8 cellular contexts compared by ENCODE assay signal in genomic region chr7:30504347-30505173, GRCh38. TPM values are rescaled to one million over a fixed set of nuclear protein-coding genes. Genes with fewer than 3 reads are reported as not detected.
DNase-seq lines count a peak whose midpoint lies in the region; ATAC-seq and TF ChIP-seq lines count a peak whose summit lies in the region.

TSS of gene GGCT (minus strand) at chr7:30504829. CDS start at chr7:30504709, 120 bp downstream.

- H3K4me3 Mint-ChIP-seq in activated T-cell treated with anti-CD3 and anti-CD28 coated beads, Interleukin-2, amount 50 U/mL, for 4 hours = peak within 1 kb of the TSS; percentile 83

- peak within 1 kb of the TSS; percentile 73 for H3K9ac ChIP-seq in muscle layer of colon (ENCODE audit: low read length)

- ATAC-seq in GM21723 (IDR thresholded peaks at IDR 0.05; ENCODE audit: unreplicated experiment) = peak; percentile 99
- peak; percentile 99 for ATAC-seq in Panc1
- ATAC-seq in activated T-cell treated with anti-CD3 and anti-CD28 coated beads, Interleukin-2, amount 50 U/mL, for 4 hours = peak; percentile 98

- CTCF ChIA-PET in Panc1 (lab: Charles Lee) = interaction anchor here (1.5 kb wide), 1 partner anchor 60 kb away, joined by 3 read pairs; no protein-coding TSS in a partner anchor

- no peaks in the 10 kb centered on the region for H3K27me3 Mint-ChIP-seq in activated T-cell treated with anti-CD3 and anti-CD28 coated beads, Interleukin-2, amount 50 U/mL, for 4 hours (ENCODE audit: low read depth)

- intact Hi-C loops in Panc1 (cut with micrococcal nuclease; ENCODE audit: unreplicated experiment) = no loop called here

- POLR2A ChIA-PET in Panc1 (lab: Charles Lee) = no interaction called here

- H3K36me3 ChIP-seq in Panc1 (ENCODE audit: control insufficient read depth, insufficient read depth, low read length) (no peaks in the 10 kb centered on the region), esophagus (ENCODE audit: control insufficient read depth in 2 of 2, insufficient read depth in 2 of 2, low read length in 1 of 2) (no peaks in the 10 kb centered on the region), muscle layer of colon (ENCODE audit: insufficient read depth, low read length) (no peaks in the 10 kb centered on the region)

- H3K4me1 Mint-ChIP-seq in activated T-cell treated with anti-CD3 and anti-CD28 coated beads, Interleukin-2, amount 50 U/mL, for 4 hours (ENCODE audit: low read depth) = peaks cover 30% of the 10 kb centered on the region

- H3K9me3 Mint-ChIP-seq in activated T-cell treated with anti-CD3 and anti-CD28 coated beads, Interleukin-2, amount 50 U/mL, for 4 hours = no peaks in the 10 kb centered on the region

- H3K4me1 ChIP-seq in Panc1 (ENCODE audit: control insufficient read depth, insufficient read depth, low read length) = peaks cover 15% of the 10 kb centered on the region; the same call in 1 of the 2 replicates
- peaks cover 2 to 5% of the 10 kb centered on the region in 2 donors for H3K4me1 ChIP-seq in esophagus (ENCODE audit: control insufficient read depth in 2 of 2, insufficient read depth in 2 of 2, low read length in 1 of 2)
- H3K4me1 ChIP-seq in muscle layer of colon (ENCODE audit: insufficient read depth, low read length) = peaks cover 7% of the 10 kb centered on the region

- H3K36me3 Mint-ChIP-seq in activated T-cell treated with anti-CD3 and anti-CD28 coated beads, Interleukin-2, amount 50 U/mL, for 4 hours (ENCODE audit: insufficient read depth) = peaks cover 18% of the 10 kb centered on the region

- WGBS in esophagus, 2 donors = 0% methylated on average over 59 to 61 of the region's 61 CpGs

- no TSS peak for BruUV-seq in Panc1 (replicated peaks; lab: Mats Ljungman, UMichigan)

- DNase-seq in DMS53 treated with DMSO at 0.1 percent for 48 hours (lab: John Stamatoyannopoulos, UW; ENCODE audit: unreplicated experiment) (peak; percentile 100), KG1 (lab: John Stamatoyannopoulos, UW) (peak; percentile 96), Panc1 (ENCODE audit: low read depth, low spot score) (peak; percentile 94)
- peak; percentile 95 for DNase-seq in activated T-cell treated with anti-CD3 and anti-CD28 coated beads, Interleukin-2, amount 50 U/mL, for 4 hours
- peak; percentile 91 for DNase-seq in stimulated activated CD8-positive, alpha-beta memory T cell treated with anti-CD3 and anti-CD28 coated beads, Interleukin-7, amount 100 ng/mL, for 24 hours (ENCODE audit: low read depth)

- peak within 1 kb of the TSS; percentile 94 for H3K27ac ChIP-seq in Panc1 (ENCODE audit: low read length)
- peak within 1 kb of the TSS; percentile 83 to 88 for H3K27ac ChIP-seq in esophagus (ENCODE audit: low read depth in 2 of 2, low read length in 1 of 2)
- H3K27ac ChIP-seq in muscle layer of colon (ENCODE audit: low read depth, low read length) = peak within 1 kb of the TSS; percentile 86

- H3K9me3 ChIP-seq in Panc1 (ENCODE audit: control insufficient read depth, insufficient read depth, low read depth, low read length) = no peaks in the 10 kb centered on the region
- H3K9me3 ChIP-seq in esophagus (ENCODE audit: control insufficient read depth in 2 of 2, insufficient read depth in 1 of 2, low read depth in 1 of 2, low read length in 1 of 2) = no peaks in the 10 kb centered on the region
- H3K9me3 ChIP-seq in muscle layer of colon (ENCODE audit: low read length) = no peaks in the 10 kb centered on the region

- no peak for TF ChIP-seq CTCF in Panc1 (IDR thresholded peaks at IDR 0.05)

- in situ Hi-C loops in Panc1 (cut with HindIII; ENCODE audit: low pct_unique_long_range_greater_than_20kb, low sequenced_read_pairs) = no loop called here

- peak within 1 kb of the TSS; percentile 89 to 94 for H3K4me3 ChIP-seq in Panc1 (ENCODE audit: low read depth in 2 of 2, low read length in 2 of 2)
- peak within 1 kb of the TSS; percentile 82 to 88 for H3K4me3 ChIP-seq in esophagus (ENCODE audit: low read depth in 1 of 2, low read length in 2 of 2)
- peak within 1 kb of the TSS; percentile 83 for H3K4me3 ChIP-seq in muscle layer of colon (ENCODE audit: low read depth in 1 of 2, low read length in 2 of 2)

- no peaks in the 10 kb centered on the region for H3K27me3 ChIP-seq in Panc1 (ENCODE audit: control insufficient read depth, insufficient read depth, low read length)
- H3K27me3 ChIP-seq in esophagus (ENCODE audit: control insufficient read depth in 1 of 2, insufficient read depth in 2 of 2, low read length in 2 of 2) = no peaks in the 10 kb centered on the region
- H3K27me3 ChIP-seq in muscle layer of colon (ENCODE audit: control insufficient read depth in 1 of 2, insufficient read depth in 2 of 2, low read length in 2 of 2) = no peaks in the 10 kb centered on the region

RNA-seq across cellular contexts. Expression of gene GGCT, which starts in this region (rescaled TPM):
- total RNA-seq in Panc1 (2021; ENCODE audit: unreplicated experiment) = 52.2 TPM
- polyA plus RNA-seq in Panc1 (2012; ENCODE audit: insufficient read length) = 29.6 TPM
- total RNA-seq in activated T-cell treated with anti-CD3 and anti-CD28 coated beads, Interleukin-2, amount 50 U/mL, for 4 hours = 10 to 100 TPM; 66.0 to 75.5 (median 67.5) TPM
- 10 to 100 TPM; 88.5 to 96.2 TPM for polyA plus RNA-seq in esophagus

Comparison
In these comparisons a context has a peak if more than half of its experiments do, and no peak if none do; other contexts are left out.
1. Peak in every context shown above with its lines: DNase-seq, ATAC-seq, H3K4me3 ChIP-seq and H3K27ac ChIP-seq.